ENCODE assay signal across 8 cellular contexts in the genomic region with DNA sequence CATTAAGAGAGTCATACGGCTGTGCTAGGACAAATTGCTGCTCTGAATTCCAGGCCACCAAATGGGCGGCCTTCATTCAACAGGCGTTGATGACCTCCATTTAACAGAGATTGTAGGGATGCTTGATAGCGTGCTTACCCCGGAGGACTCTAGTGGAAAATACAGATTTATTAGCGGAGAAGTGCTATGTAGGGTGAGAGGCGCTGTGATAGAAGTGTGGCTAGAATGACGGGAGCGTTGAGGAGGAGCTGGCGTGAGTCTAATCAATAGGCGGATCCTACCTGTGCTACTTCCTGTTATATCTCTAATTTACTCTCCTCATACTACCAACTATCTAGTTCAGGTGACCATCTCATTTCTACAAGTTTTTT. TPM values are rescaled to one million over a fixed set of nuclear protein-coding genes. Genes with fewer than 3 reads are reported as not detected.
A peak's percentile ranks its signal among the peaks of the same experiment; 100 is the strongest.
DNase-seq lines count a peak whose midpoint lies in the region; ATAC-seq and TF ChIP-seq lines count a peak whose summit lies in the region.

No MANE protein-coding gene starts in this region.

- peak; percentile 42 for DNase-seq in activated naive CD4-positive, alpha-beta T cell treated with anti-CD3 and anti-CD28 coated beads, Interleukin-2, amount 10 ng/mL, durations not matched to agents 7 days and 5 days
- no peak for DNase-seq in activated naive CD4-positive, alpha-beta T cell (lab: John Stamatoyannopoulos, UW)
- DNase-seq in SJCRH30 (no peak), nephron progenitor cell (no peak), inferior parietal cortex (ENCODE audit: extremely low spot score) (no peak)
- DNase-seq in effector memory CD4-positive, alpha-beta T cell, result no peak

- H3K4me3 ChIP-seq in SJCRH30, result peak overlapping the region; percentile 87
- peak overlapping the region; percentile 94 for H3K4me3 ChIP-seq in effector memory CD4-positive, alpha-beta T cell (ENCODE audit: insufficient read depth, low read depth, low read length, poor library complexity, severe bottlenecking)

- peak overlapping the region; percentile 72 for H3K27ac ChIP-seq in SJCRH30
- peak overlapping the region; percentile 73 for H3K27ac ChIP-seq in effector memory CD4-positive, alpha-beta T cell (ENCODE audit: insufficient read depth, low read length, poor library complexity, severe bottlenecking)

- no peaks in the 10 kb centered on the region for H3K9me3 Mint-ChIP-seq in activated naive CD4-positive, alpha-beta T cell treated with anti-CD3 and anti-CD28 coated beads, Interleukin-2, amount 10 ng/mL, durations not matched to agents 7 days and 5 days
- H3K9me3 Mint-ChIP-seq in nephron progenitor cell, result no peaks in the 10 kb centered on the region

- ATAC-seq in HG03103 (IDR thresholded peaks at IDR 0.05; ENCODE audit: low read depth, unreplicated experiment) (peak; percentile 26), GM18873 (IDR thresholded peaks at IDR 0.05; ENCODE audit: low FRiP score, unreplicated experiment) (no peak)

- H3K4me1 Mint-ChIP-seq in activated naive CD4-positive, alpha-beta T cell treated with anti-CD3 and anti-CD28 coated beads, Interleukin-2, amount 10 ng/mL, durations not matched to agents 7 days and 5 days, result peaks cover 30% of the 10 kb centered on the region
- H3K4me1 Mint-ChIP-seq in nephron progenitor cell, result peaks cover 28% of the 10 kb centered on the region

- peaks cover 18% of the 10 kb centered on the region for H3K27me3 Mint-ChIP-seq in activated naive CD4-positive, alpha-beta T cell treated with anti-CD3 and anti-CD28 coated beads, Interleukin-2, amount 10 ng/mL, durations not matched to agents 7 days and 5 days
- peaks cover 3% of the 10 kb centered on the region for H3K27me3 Mint-ChIP-seq in nephron progenitor cell (ENCODE audit: low read depth, poor library complexity)

- H3K4me3 Mint-ChIP-seq in activated naive CD4-positive, alpha-beta T cell treated with anti-CD3 and anti-CD28 coated beads, Interleukin-2, amount 10 ng/mL, durations not matched to agents 7 days and 5 days, result peak overlapping the region; percentile 95
- H3K4me3 Mint-ChIP-seq in nephron progenitor cell, result peak overlapping the region; percentile 97

- no peaks in the 10 kb centered on the region; the same call in 1 of the 2 replicates for H3K9me3 ChIP-seq in SJCRH30 (replicated peaks)
- H3K9me3 ChIP-seq in effector memory CD4-positive, alpha-beta T cell (ENCODE audit: control insufficient read depth, low read length), result no peaks in the 10 kb centered on the region

- peak overlapping the region; percentile 95 for H3K27ac Mint-ChIP-seq in activated naive CD4-positive, alpha-beta T cell treated with anti-CD3 and anti-CD28 coated beads, Interleukin-2, amount 10 ng/mL, durations not matched to agents 7 days and 5 days
- H3K27ac Mint-ChIP-seq in nephron progenitor cell, result peak overlapping the region; percentile 92

- no peak for TF ChIP-seq CTCF in nephron progenitor cell (IDR thresholded peaks at IDR 0.05)

- CTCF ChIA-PET in activated naive CD4-positive, alpha-beta T cell treated with anti-CD3 and anti-CD28 coated beads, Interleukin-2, amount 10 ng/mL, durations not matched to agents 7 days and 5 days (lab: Charles Lee), result no interaction called here

- H3K27me3 ChIP-seq in SJCRH30, result no peaks in the 10 kb centered on the region
- H3K27me3 ChIP-seq in effector memory CD4-positive, alpha-beta T cell (replicated peaks; ENCODE audit: control insufficient read depth, insufficient read depth, low read length, poor library complexity, severe bottlenecking), result no peaks in the 10 kb centered on the region

- H3K4me1 ChIP-seq in SJCRH30, result no peaks in the 10 kb centered on the region
- H3K4me1 ChIP-seq in effector memory CD4-positive, alpha-beta T cell (ENCODE audit: control insufficient read depth, insufficient read depth, low read length, poor library complexity, severe bottlenecking), result no peaks in the 10 kb centered on the region

- H3K36me3 ChIP-seq in SJCRH30, result peaks cover 16% of the 10 kb centered on the region
- peaks cover 7% of the 10 kb centered on the region for H3K36me3 ChIP-seq in effector memory CD4-positive, alpha-beta T cell (ENCODE audit: control insufficient read depth, insufficient read depth, low read length)

- H3K36me3 Mint-ChIP-seq in activated naive CD4-positive, alpha-beta T cell treated with anti-CD3 and anti-CD28 coated beads, Interleukin-2, amount 10 ng/mL, durations not matched to agents 7 days and 5 days, result peaks cover 12% of the 10 kb centered on the region
- H3K36me3 Mint-ChIP-seq in nephron progenitor cell (ENCODE audit: low read depth), result peaks cover 42% of the 10 kb centered on the region

RNA-seq across cellular contexts. Expression of a gene that starts 0.7 kb away (rescaled TPM):
- 83.6 and 88.3 TPM in 2 replicates for total RNA-seq in SJCRH30 (2014; rRNA removed; shearing (Covaris generic))

RNA-seq across cellular contexts. Expression of a gene that starts 15.1 kb away (rescaled TPM):
- 1.6 and 2.2 TPM in 2 replicates for total RNA-seq in SJCRH30 (2014; rRNA removed; shearing (Covaris generic))
